ENCODE assay signal across 1 cellular context in genomic region chr1:150973826-150974579, GRCh38.
TF ChIP-seq lines count a peak whose summit lies in the region.

No MANE protein-coding gene starts in this region.

TF ChIP-seq in GM23338, 12 proteins besides CTCF, POLR2A, EP300 and RAD21:
- TF ChIP-seq EZH2 (IDR thresholded peaks at IDR 0.05; ENCODE audit: low read depth, unreplicated experiment): no peak
- TF ChIP-seq ZNF331 (CRISPR knock-in tag; IDR thresholded peaks at IDR 0.05; ENCODE audit: low read depth): no peak
- TF ChIP-seq EZH2phosphoT487 (IDR thresholded peaks at IDR 0.05; ENCODE audit: unreplicated experiment): no peak
- no peak for TF ChIP-seq STAT1 (IDR thresholded peaks at IDR 0.05; ENCODE audit: unreplicated experiment)
- TF ChIP-seq NANOG (IDR thresholded peaks at IDR 0.05; ENCODE audit: borderline replicate concordance): no peak
- TF ChIP-seq ETS1 (IDR thresholded peaks at IDR 0.05): no peak
- TF ChIP-seq POLR2AphosphoS5 (IDR thresholded peaks at IDR 0.05; ENCODE audit: low read depth): 0 out of 2 replicates have a peak, but pooled peaks have one; percentile 29
- no peak for TF ChIP-seq CREB1 (CRISPR knock-in tag; IDR thresholded peaks at IDR 0.05; ENCODE audit: low read depth)
- TF ChIP-seq REST (IDR thresholded peaks at IDR 0.05; ENCODE audit: unreplicated experiment): no peak
TF ChIP-seq in GM23338: peak in this region for 1.
